Comparison of ENCODE assay signal across 8 cellular contexts in genomic region chr1:99737016-99737415, GRCh38. TPM values are rescaled to one million over a fixed set of nuclear protein-coding genes. Genes with fewer than 3 reads are reported as not detected.
DNase-seq lines count a peak whose midpoint lies in the region; ATAC-seq, FAIRE-seq and TF ChIP-seq lines count a peak whose summit lies in the region.

No MANE protein-coding gene starts in this region.

- H3K27ac ChIP-seq in SJCRH30 = no peak overlapping the region
- no peak overlapping the region for H3K27ac ChIP-seq in foreskin keratinocyte
- H3K27ac ChIP-seq in psoas muscle = no peak overlapping the region
- no peak overlapping the region for H3K27ac ChIP-seq in CD8-positive, alpha-beta memory T cell (ENCODE audit: low read depth, low read length)

- peaks cover 0 to 3% of the 10 kb centered on the region in 2 donors for H3K27me3 Mint-ChIP-seq in CD8-positive, alpha-beta memory T cell

- peak overlapping the region in 1 of 8 donors; percentile 29 for H3K27ac Mint-ChIP-seq in CD8-positive, alpha-beta memory T cell

- H3K27me3 ChIP-seq in SJCRH30 (no peaks in the 10 kb centered on the region), foreskin keratinocyte (no peaks in the 10 kb centered on the region), psoas muscle (ENCODE audit: insufficient read depth in 3 of 3, low read length in 2 of 3) (no peaks in the 10 kb centered on the region)
- H3K27me3 ChIP-seq in CD8-positive, alpha-beta memory T cell (ENCODE audit: insufficient read depth, low read length, poor library complexity, severe bottlenecking) = no peaks in the 10 kb centered on the region

- CTCF ChIA-PET in CD8-positive, alpha-beta memory T cell (lab: Charles Lee) = no interaction called here

- peaks cover 2% of the 10 kb centered on the region; the same call in 1 of the 2 replicates for H3K4me1 ChIP-seq in SJCRH30
- H3K4me1 ChIP-seq in foreskin keratinocyte = no peaks in the 10 kb centered on the region
- H3K4me1 ChIP-seq in psoas muscle = no peaks in the 10 kb centered on the region
- no peaks in the 10 kb centered on the region for H3K4me1 ChIP-seq in CD8-positive, alpha-beta memory T cell (ENCODE audit: insufficient read depth, low read length)

- H3K4me3 ChIP-seq in SJCRH30 = no peak overlapping the region
- H3K4me3 ChIP-seq in psoas muscle = no peak overlapping the region
- H3K4me3 ChIP-seq in CD8-positive, alpha-beta memory T cell (ENCODE audit: low read length) = no peak overlapping the region

- peak; percentile 97 for FAIRE-seq in D721Med (lab: Jason Lieb, UNC)
- no peak for FAIRE-seq in HTR-8/SVneo (lab: Jason Lieb, UNC)

- intact Hi-C loops in psoas muscle (cut with DNase I) = no loop called here

- no peaks in the 10 kb centered on the region for H3K9me3 Mint-ChIP-seq in CD8-positive, alpha-beta memory T cell

- H3K9me3 ChIP-seq in SJCRH30 (replicated peaks) = no peaks in the 10 kb centered on the region
- H3K9me3 ChIP-seq in psoas muscle = no peaks in the 10 kb centered on the region
- H3K9me3 ChIP-seq in CD8-positive, alpha-beta memory T cell (ENCODE audit: low read length) = no peaks in the 10 kb centered on the region

- H3K4me3 Mint-ChIP-seq in CD8-positive, alpha-beta memory T cell = no peak overlapping the region

- ATAC-seq in foreskin keratinocyte = peak; percentile 76
- peak; percentile 43 to 70 (median 66) for ATAC-seq in psoas muscle
- ATAC-seq in GM18520 (IDR thresholded peaks at IDR 0.05; ENCODE audit: unreplicated experiment) = no peak
- ATAC-seq in GM19023 (IDR thresholded peaks at IDR 0.05; ENCODE audit: unreplicated experiment) = no peak

- H3K36me3 ChIP-seq in SJCRH30 (no peaks in the 10 kb centered on the region), psoas muscle (ENCODE audit: insufficient read depth in 1 of 2, low read depth in 1 of 2) (peaks cover 3 to 29% of the 10 kb centered on the region in 2 donors)
- no peaks in the 10 kb centered on the region for H3K36me3 ChIP-seq in CD8-positive, alpha-beta memory T cell (ENCODE audit: insufficient read depth, low read length)

- no peaks in the 10 kb centered on the region for H3K4me1 Mint-ChIP-seq in CD8-positive, alpha-beta memory T cell

- WGBS in psoas muscle, 3 donors = 29 to 39% (median 33%) methylated on average over 4 of the region's 4 CpGs

- POLR2A ChIA-PET in CD8-positive, alpha-beta memory T cell (lab: Charles Lee) = no interaction called here

- no peak for DNase-seq in D721Med (ENCODE audit: insufficient read length, low spot score)
- peak; percentile 49 for DNase-seq in HTR-8/SVneo (ENCODE audit: insufficient read length, low spot score)
- DNase-seq in SJCRH30 = peak; percentile 64 to 87
- peak in 1 of 2 donors; percentile 38 for DNase-seq in foreskin keratinocyte
- no peak for DNase-seq in psoas muscle
- DNase-seq in CD8-positive, alpha-beta memory T cell = no peak

- TF ChIP-seq CTCF in D721Med (IDR thresholded peaks at IDR 0.05; ENCODE audit: insufficient read depth, missing control alignments) = peak; percentile 78
- TF ChIP-seq CTCF in foreskin keratinocyte (conservative IDR thresholded peaks at IDR 0.05) = peak; percentile 60
- TF ChIP-seq CTCF in psoas muscle (IDR thresholded peaks at IDR 0.05) = peak; percentile 45

- no peaks in the 10 kb centered on the region for H3K36me3 Mint-ChIP-seq in CD8-positive, alpha-beta memory T cell

RNA-seq across cellular contexts. Expression of gene FRRS1, which starts 29.4 kb away (rescaled TPM):
- total RNA-seq in SJCRH30 (2014; rRNA removed; shearing (Covaris generic)) = 11.8 and 12.2 TPM in 2 replicates
- 13.0 and 13.2 TPM in 2 replicates for total RNA-seq in foreskin keratinocyte
- 0.90 and 1.4 TPM in 2 replicates for polyA plus RNA-seq in foreskin keratinocyte
- 1 to 10 TPM; 2.4 to 4.1 (median 3.2) TPM for total RNA-seq in psoas muscle
- polyA plus RNA-seq in psoas muscle = 1 to 10 TPM in 2 of 3 donors, under 1 TPM in 1; 0.34 to 3.1 (median 2.5) TPM
- 1 to 10 TPM; 1.6 to 2.0 TPM for total RNA-seq in CD8-positive, alpha-beta memory T cell
- not detected for polyA plus RNA-seq in CD8-positive, alpha-beta memory T cell

Comparison
In these comparisons a context has a peak if more than half of its experiments do, and no peak if none do; other contexts are left out.
1. DNase-seq: peak in HTR-8/SVneo (single experiment) and SJCRH30 (2 of 2); none in D721Med (single experiment), psoas muscle (0 of 2) and CD8-positive, alpha-beta memory T cell (0 of 5).
2. ATAC-seq: peak in foreskin keratinocyte (single experiment) and psoas muscle (4 of 4); none in GM18520 (single experiment) and GM19023 (single experiment).
3. Peak in every context shown above with its lines, with median percentiles within 50 percentile points of each other: CTCF ChIP-seq.